ENCODE assay signal across 10 cellular contexts in genomic region chr15:67083135-67083766, GRCh38. TPM values are rescaled to one million over a fixed set of nuclear protein-coding genes. Genes with fewer than 3 reads are reported as not detected.
DNase-seq lines count a peak whose midpoint lies in the region; ATAC-seq, FAIRE-seq and TF ChIP-seq lines count a peak whose summit lies in the region.
"Had no signal": no experiment of that assay in that cellular context is flagged by ENCODE, and none has a peak within 500 bp of the region (broad histone marks: within the 10 kb centered on the region; RNA-seq: fewer than 3 reads in every experiment).

No MANE protein-coding gene starts in this region.

- H3K4me2 ChIP-seq in A549 = peak overlapping the region; percentile 38; the same call in 1 of the 3 replicates

- no peaks in the 10 kb centered on the region for H3K27me3 Mint-ChIP-seq in activated CD4-positive, alpha-beta memory T cell treated with anti-CD3 and anti-CD28 coated beads, Interleukin-2, amount 10 ng/mL, durations not matched to agents 7 days and 5 days
- peaks cover 9 to 35% (median 28%) of the 10 kb centered on the region in 3 donors for H3K27me3 Mint-ChIP-seq in immature natural killer cell (ENCODE audit: low read depth in 3 of 3)

- CTCF ChIA-PET in A549 (lab: Yijun Ruan, JAX) = interaction anchor here (1.0 to 4.2 kb wide), 9 partner anchors 11 to 220 kb away, joined by 3 to 18 read pairs (median 5); partner anchors contain the start of gene SMAD3
- CTCF ChIA-PET in activated CD4-positive, alpha-beta memory T cell treated with anti-CD3 and anti-CD28 coated beads, Interleukin-2, amount 10 ng/mL, durations not matched to agents 7 days and 5 days (lab: Charles Lee) = interaction anchor here (0.9 to 5.2 kb wide), 5 partner anchors 8 to 19 kb away, joined by 3 to 51 read pairs (median 6); partner anchors contain the start of gene SMAD3

- no peak for TF ChIP-seq EP300 in A549 (IDR thresholded peaks at IDR 0.05)

- H3K27ac ChIP-seq in A549 = peak overlapping the region in 1 of 2 experiments; percentile 62; a peak in 3 of 6 replicates

- H3K4me3 Mint-ChIP-seq in activated CD4-positive, alpha-beta memory T cell treated with anti-CD3 and anti-CD28 coated beads, Interleukin-2, amount 10 ng/mL, durations not matched to agents 7 days and 5 days = peak overlapping the region; percentile 66
- H3K4me3 Mint-ChIP-seq in immature natural killer cell = peak overlapping the region; percentile 51 to 87 (median 82)

- DNase-seq in A549 (ENCODE audit: low read depth in 1 of 2, low spot score in 1 of 2) (no peak), immature natural killer cell (peak in 1 of 3 donors; percentile 36), MG63 (no peak), amniotic stem cell (lab: John Stamatoyannopoulos, UW) (no peak), NCI-H345 treated with DMSO at 0.1 percent for 48 hours (lab: John Stamatoyannopoulos, UW; ENCODE audit: unreplicated experiment) (no peak)
- peak; percentile 64 for DNase-seq in activated CD4-positive, alpha-beta memory T cell treated with anti-CD3 and anti-CD28 coated beads, Interleukin-2, amount 10 ng/mL, durations not matched to agents 7 days and 5 days
- DNase-seq: activated CD4-positive, alpha-beta T cell treated with anti-CD3 and anti-CD28 coated beads, Interleukin-2, amount 50 U/mL, for 4 hours; NCI-H69 had no signal

- peak overlapping the region; percentile 95 for H3K27ac Mint-ChIP-seq in activated CD4-positive, alpha-beta memory T cell treated with anti-CD3 and anti-CD28 coated beads, Interleukin-2, amount 10 ng/mL, durations not matched to agents 7 days and 5 days
- peak overlapping the region; percentile 35 to 90 (median 69) for H3K27ac Mint-ChIP-seq in immature natural killer cell

- H3K9me3 ChIP-seq in A549 = no peaks in the 10 kb centered on the region
- H3K9me3 ChIP-seq in MG63 = no peaks in the 10 kb centered on the region

- H3K4me1 Mint-ChIP-seq in activated CD4-positive, alpha-beta memory T cell treated with anti-CD3 and anti-CD28 coated beads, Interleukin-2, amount 10 ng/mL, durations not matched to agents 7 days and 5 days = peaks cover 96% of the 10 kb centered on the region
- peaks cover 95% of the 10 kb centered on the region in 2 donors for H3K4me1 Mint-ChIP-seq in immature natural killer cell

- no peaks in the 10 kb centered on the region for H3K27me3 ChIP-seq in MG63

- H3K4me3 ChIP-seq in A549 (no peak overlapping the region), MG63 (no peak overlapping the region)

- H3K36me3 Mint-ChIP-seq in activated CD4-positive, alpha-beta memory T cell treated with anti-CD3 and anti-CD28 coated beads, Interleukin-2, amount 10 ng/mL, durations not matched to agents 7 days and 5 days (ENCODE audit: low read depth) = peaks cover 88% of the 10 kb centered on the region
- H3K36me3 Mint-ChIP-seq in immature natural killer cell = peaks cover 0 to 11% (median 10%) of the 10 kb centered on the region in 3 donors

- no peaks in the 10 kb centered on the region for H3K9me3 Mint-ChIP-seq in activated CD4-positive, alpha-beta memory T cell treated with anti-CD3 and anti-CD28 coated beads, Interleukin-2, amount 10 ng/mL, durations not matched to agents 7 days and 5 days
- no peaks in the 10 kb centered on the region for H3K9me3 Mint-ChIP-seq in immature natural killer cell

- TF ChIP-seq POLR2A in A549 (IDR thresholded peaks at IDR 0.05; ENCODE audit: low read length) = no peak
- TF ChIP-seq POLR2A in GM18505 (IDR thresholded peaks at IDR 0.05; ENCODE audit: borderline replicate concordance, extremely low read depth, insufficient read depth, insufficient read length) = peak; percentile 25

- peaks cover 88% of the 10 kb centered on the region for H3K36me3 ChIP-seq in MG63

- FAIRE-seq in A549 (lab: Jason Lieb, UNC) = no peak

- peaks cover 99% of the 10 kb centered on the region for H3K4me1 ChIP-seq in A549

- WGBS in A549 (ENCODE audit: missing lambda C conversion rate) = 86% methylated on average over 12 of the region's 12 CpGs

- ATAC-seq in A549 = no peak
- ATAC-seq in GM18505 (IDR thresholded peaks at IDR 0.05; ENCODE audit: unreplicated experiment) = no peak
- ATAC-seq in GM19395 (IDR thresholded peaks at IDR 0.05; ENCODE audit: unreplicated experiment) = no peak

- no peak for TF ChIP-seq CTCF in A549 (IDR thresholded peaks at IDR 0.05)

- POLR2A ChIA-PET in A549 (lab: Yijun Ruan, JAX) = interaction anchor here (1.0 kb wide), 1 partner anchor 18 kb away, joined by 3 read pairs; the partner anchor contains the start of gene SMAD3
- POLR2A ChIA-PET in activated CD4-positive, alpha-beta memory T cell treated with anti-CD3 and anti-CD28 coated beads, Interleukin-2, amount 10 ng/mL, durations not matched to agents 7 days and 5 days (lab: Charles Lee) = interaction anchor here (0.9 to 13.0 kb wide), 14 partner anchors 12 to 438 kb away, joined by 3 to 374 read pairs (median 5); partner anchors contain the start of genes C15orf61 and SMAD3

- TF ChIP-seq RAD21 in A549 (conservative IDR thresholded peaks at IDR 0.05 in 1 of 2, IDR thresholded peaks at IDR 0.05 in 1 of 2) = no peak

TF ChIP-seq in A549, 52 proteins besides CTCF, POLR2A, EP300 and RAD21:
- no peak for TF ChIP-seq HDAC2 (IDR thresholded peaks at IDR 0.05)
- TF ChIP-seq CEBPB (IDR thresholded peaks at IDR 0.05) = no peak
- no peak for TF ChIP-seq MAX (IDR thresholded peaks at IDR 0.05)
- no peak for TF ChIP-seq FOSL2 (IDR thresholded peaks at IDR 0.05)
- TF ChIP-seq FOSL2 (CRISPR knock-in tag; IDR thresholded peaks at IDR 0.05) = no peak
- no peak for TF ChIP-seq KDM1A (IDR thresholded peaks at IDR 0.05; ENCODE audit: low read depth)
- TF ChIP-seq TP53 (CRISPR knock-in tag; IDR thresholded peaks at IDR 0.05) = no peak
- 0 out of 5 replicates have a peak, but pooled peaks of 1 of the 2 experiments have one; percentile 30 for TF ChIP-seq JUN (IDR thresholded peaks at IDR 0.05)
- TF ChIP-seq HOXA7 (CRISPR knock-in tag; IDR thresholded peaks at IDR 0.05) = no peak

RNA-seq across cellular contexts. Expression of gene SMAD3, which starts 17.8 kb away (rescaled TPM):
- polyA plus RNA-seq in A549 (2011; rRNA removed) (77.2 and 101 TPM in 2 replicates), A549 (2017; fragmentation: RNase III; extraction: RNeasy Plus Mini Kit Qiagen cat#74134 plus additional on column Dnase treatment) (74.6 to 106 TPM (median 93.4 TPM) in 3 replicates), immature natural killer cell (10 to 100 TPM in 2 of 3 donors, 1 to 10 TPM in 1; 8.9 to 11.9 (median 10.0) TPM)
- polyA plus RNA-seq in A549 (2012; cell fraction: cytosol; rRNA removed) = 116 and 161 TPM in 2 replicates
- 256 and 267 TPM in 2 replicates for polyA plus RNA-seq in A549 (2012; cell fraction: nucleus; rRNA removed)
- polyA minus RNA-seq in A549 (2011; rRNA and poly(A)+ RNA removed) = 138 and 158 TPM in 2 replicates
- 100 to 1,000 TPM; 145 to 148 TPM for total RNA-seq in activated CD4-positive, alpha-beta memory T cell treated with anti-CD3 and anti-CD28 coated beads, Interleukin-2, amount 10 ng/mL, durations not matched to agents 7 days and 5 days
- total RNA-seq in MG63 (2014; rRNA removed; shearing (Covaris generic); ENCODE audit: low replicate concordance) = 32.9 and 38.2 TPM in 2 replicates
